1 cellular context compared by ENCODE assay signal in the genomic region with DNA sequence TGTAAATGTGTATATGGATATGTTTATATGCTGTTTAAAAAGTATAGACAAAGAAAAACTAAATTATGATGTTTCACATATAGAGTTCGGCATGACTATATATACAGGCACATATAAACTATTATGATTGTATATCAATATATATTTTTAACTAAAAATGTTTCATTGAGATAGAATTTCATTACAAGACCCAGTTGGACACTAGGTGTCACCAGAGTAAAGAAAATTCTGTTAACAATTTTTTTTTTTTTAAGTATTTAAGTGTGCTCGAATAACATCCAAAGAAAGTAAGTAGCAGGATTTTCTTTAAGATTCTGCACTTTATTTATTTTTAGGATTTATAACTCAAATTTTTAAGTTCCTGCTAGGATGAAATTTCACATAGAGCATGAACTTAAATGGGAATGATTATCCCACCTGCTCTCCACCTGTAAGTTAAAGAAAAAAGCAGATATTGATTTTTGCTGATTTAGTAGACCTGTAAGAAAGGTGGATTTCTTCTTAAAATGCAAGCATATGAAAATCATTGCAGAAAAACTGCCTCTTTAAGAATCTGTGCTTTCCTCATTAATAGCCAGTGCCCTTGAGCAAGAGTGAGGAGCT.
TF ChIP-seq lines count a peak whose summit lies in the region.

No MANE protein-coding gene starts in this region.

TF ChIP-seq in WTC11, 78 proteins besides CTCF, POLR2A, EP300 and RAD21 (continued from another document):
- TF ChIP-seq, protein P1, sequence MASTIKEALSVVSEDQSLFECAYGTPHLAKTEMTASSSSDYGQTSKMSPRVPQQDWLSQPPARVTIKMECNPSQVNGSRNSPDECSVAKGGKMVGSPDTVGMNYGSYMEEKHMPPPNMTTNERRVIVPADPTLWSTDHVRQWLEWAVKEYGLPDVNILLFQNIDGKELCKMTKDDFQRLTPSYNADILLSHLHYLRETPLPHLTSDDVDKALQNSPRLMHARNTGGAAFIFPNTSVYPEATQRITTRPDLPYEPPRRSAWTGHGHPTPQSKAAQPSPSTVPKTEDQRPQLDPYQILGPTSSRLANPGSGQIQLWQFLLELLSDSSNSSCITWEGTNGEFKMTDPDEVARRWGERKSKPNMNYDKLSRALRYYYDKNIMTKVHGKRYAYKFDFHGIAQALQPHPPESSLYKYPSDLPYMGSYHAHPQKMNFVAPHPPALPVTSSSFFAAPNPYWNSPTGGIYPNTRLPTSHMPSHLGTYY (CRISPR knock-in tag; IDR thresholded peaks at IDR 0.05) = no peak
- TF ChIP-seq FOXK1 (CRISPR knock-in tag; IDR thresholded peaks at IDR 0.05) (no peak), ELF4 (CRISPR knock-in tag; IDR thresholded peaks at IDR 0.05; ENCODE audit: low read depth) (no peak), PRRX2 (CRISPR knock-in tag; IDR thresholded peaks at IDR 0.05) (no peak), GRHL2 (CRISPR knock-in tag; IDR thresholded peaks at IDR 0.05; ENCODE audit: insufficient replicate concordance, severe bottlenecking) (no peak), ZNF232 (CRISPR knock-in tag; IDR thresholded peaks at IDR 0.05) (no peak)
- TF ChIP-seq, protein P2, sequence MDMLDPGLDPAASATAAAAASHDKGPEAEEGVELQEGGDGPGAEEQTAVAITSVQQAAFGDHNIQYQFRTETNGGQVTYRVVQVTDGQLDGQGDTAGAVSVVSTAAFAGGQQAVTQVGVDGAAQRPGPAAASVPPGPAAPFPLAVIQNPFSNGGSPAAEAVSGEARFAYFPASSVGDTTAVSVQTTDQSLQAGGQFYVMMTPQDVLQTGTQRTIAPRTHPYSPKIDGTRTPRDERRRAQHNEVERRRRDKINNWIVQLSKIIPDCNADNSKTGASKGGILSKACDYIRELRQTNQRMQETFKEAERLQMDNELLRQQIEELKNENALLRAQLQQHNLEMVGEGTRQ (CRISPR knock-in tag; IDR thresholded peaks at IDR 0.05) = no peak
- TF ChIP-seq, protein P3, sequence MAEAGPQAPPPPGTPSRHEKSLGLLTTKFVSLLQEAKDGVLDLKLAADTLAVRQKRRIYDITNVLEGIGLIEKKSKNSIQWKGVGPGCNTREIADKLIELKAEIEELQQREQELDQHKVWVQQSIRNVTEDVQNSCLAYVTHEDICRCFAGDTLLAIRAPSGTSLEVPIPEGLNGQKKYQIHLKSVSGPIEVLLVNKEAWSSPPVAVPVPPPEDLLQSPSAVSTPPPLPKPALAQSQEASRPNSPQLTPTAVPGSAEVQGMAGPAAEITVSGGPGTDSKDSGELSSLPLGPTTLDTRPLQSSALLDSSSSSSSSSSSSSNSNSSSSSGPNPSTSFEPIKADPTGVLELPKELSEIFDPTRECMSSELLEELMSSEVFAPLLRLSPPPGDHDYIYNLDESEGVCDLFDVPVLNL (CRISPR knock-in tag; IDR thresholded peaks at IDR 0.05; ENCODE audit: borderline replicate concordance, low read depth) = no peak
- TF ChIP-seq, protein P4, sequence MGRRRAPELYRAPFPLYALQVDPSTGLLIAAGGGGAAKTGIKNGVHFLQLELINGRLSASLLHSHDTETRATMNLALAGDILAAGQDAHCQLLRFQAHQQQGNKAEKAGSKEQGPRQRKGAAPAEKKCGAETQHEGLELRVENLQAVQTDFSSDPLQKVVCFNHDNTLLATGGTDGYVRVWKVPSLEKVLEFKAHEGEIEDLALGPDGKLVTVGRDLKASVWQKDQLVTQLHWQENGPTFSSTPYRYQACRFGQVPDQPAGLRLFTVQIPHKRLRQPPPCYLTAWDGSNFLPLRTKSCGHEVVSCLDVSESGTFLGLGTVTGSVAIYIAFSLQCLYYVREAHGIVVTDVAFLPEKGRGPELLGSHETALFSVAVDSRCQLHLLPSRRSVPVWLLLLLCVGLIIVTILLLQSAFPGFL (CRISPR knock-in tag; IDR thresholded peaks at IDR 0.05; ENCODE audit: borderline replicate concordance) = no peak
